In the genomic region with DNA sequence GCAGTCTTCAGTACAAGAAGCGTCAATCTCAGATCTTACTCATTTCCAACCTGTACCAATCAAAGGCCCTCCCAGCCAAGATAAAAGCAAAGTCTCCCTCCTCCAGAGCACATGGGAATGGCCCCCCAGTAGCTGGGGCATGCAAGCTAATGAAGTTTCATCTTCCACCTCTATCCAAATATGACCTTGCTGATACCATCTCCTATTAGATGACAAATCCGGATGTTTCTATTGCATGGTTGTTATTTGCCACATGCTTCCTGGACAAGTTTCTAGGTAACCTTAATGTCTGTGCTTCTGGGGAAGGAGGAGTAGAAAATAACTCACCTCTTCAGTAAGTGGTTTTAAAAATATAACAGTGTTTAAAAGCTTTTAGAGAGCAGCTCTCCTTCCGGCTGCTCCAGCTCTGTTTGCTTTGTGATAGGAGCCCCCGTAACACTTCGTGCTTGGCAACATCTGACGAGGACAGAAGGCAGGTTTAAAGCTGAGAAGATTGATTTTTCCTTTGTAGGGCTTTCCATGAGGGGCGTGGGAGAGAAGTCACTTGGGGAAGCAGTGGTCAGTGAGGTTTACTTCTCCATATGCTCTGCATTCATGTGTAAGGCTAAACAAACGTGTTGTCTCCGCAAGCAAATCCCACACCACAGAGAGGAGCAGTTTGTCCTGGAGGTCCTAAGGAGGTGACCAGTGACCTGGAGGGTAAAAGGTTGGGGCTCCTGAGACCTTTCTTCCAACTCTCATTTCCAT, we compare ENCODE assay signal across 11 cellular contexts. TPM values are rescaled to one million over a fixed set of nuclear protein-coding genes. Genes with fewer than 3 reads are reported as not detected.
DNase-seq lines count a peak whose midpoint lies in the region; ATAC-seq, FAIRE-seq and TF ChIP-seq lines count a peak whose summit lies in the region.
"Had no signal": no experiment of that assay in that cellular context is flagged by ENCODE, and none has a peak within 500 bp of the region (broad histone marks: within the 10 kb centered on the region; RNA-seq: fewer than 3 reads in every experiment).

No MANE protein-coding gene starts in this region.

- no peak for TF ChIP-seq CTCF in CD14-positive monocyte (IDR thresholded peaks at IDR 0.05)
- no peak for TF ChIP-seq CTCF in NB4 (IDR thresholded peaks at IDR 0.05; ENCODE audit: low read depth, low read length)
- no peak for TF ChIP-seq CTCF in bronchial epithelial cell (IDR thresholded peaks at IDR 0.05; ENCODE audit: insufficient read depth, low read length, severe bottlenecking)
- TF ChIP-seq CTCF in neural crest cell (conservative IDR thresholded peaks at IDR 0.05): no peak
- no peak for TF ChIP-seq CTCF in GM10248 (IDR thresholded peaks at IDR 0.05; ENCODE audit: control extremely low read depth, extremely low read depth, low read depth, missing control alignments)

- POLR2A ChIA-PET in GM10248 (lab: Yijun Ruan, JAX): no interaction called here

- intact Hi-C loops in CD14-positive monocyte (cut with micrococcal nuclease): loop anchor here in 1 of 2 donors (5.0 kb wide), 1 partner anchor 49 kb away; no protein-coding TSS in a partner anchor

- H3K9me3 Mint-ChIP-seq in CD14-positive monocyte: peaks cover 0 to 4% (median 0%) of the 10 kb centered on the region in 7 donors
- no peaks in the 10 kb centered on the region for H3K9me3 Mint-ChIP-seq in neural crest cell

- CTCF ChIA-PET in GM10248 (lab: Yijun Ruan, JAX): interaction anchor here (0.8 to 9.3 kb wide), 8 partner anchors 8 to 473 kb away, joined by 3 to 119 read pairs (median 8); no protein-coding TSS in a partner anchor

- H3K27me3 Mint-ChIP-seq in CD14-positive monocyte (ENCODE audit: low read depth in 3 of 3): peaks cover 4 to 7% (median 6%) of the 10 kb centered on the region in 3 donors
- no peaks in the 10 kb centered on the region for H3K27me3 Mint-ChIP-seq in neural crest cell (ENCODE audit: low read depth)
- H3K27me3 Mint-ChIP-seq: activated naive CD8-positive, alpha-beta T cell treated with anti-CD3 and anti-CD28 coated beads, Interleukin-2, amount 10 ng/mL, durations not matched to agents 7 days and 5 days had no signal

- peaks cover 0 to 10% of the 10 kb centered on the region in 2 donors for H3K36me3 Mint-ChIP-seq in CD14-positive monocyte
- H3K36me3 Mint-ChIP-seq in neural crest cell (ENCODE audit: low read depth): no peaks in the 10 kb centered on the region

- no peak for FAIRE-seq in bronchial epithelial cell (lab: Jason Lieb, UNC)

- H3K4me3 ChIP-seq in NB4 (ENCODE audit: low read depth, low read length) (no peak overlapping the region), bronchial epithelial cell (ENCODE audit: low read depth, low read length) (no peak overlapping the region)
- H3K4me3 ChIP-seq: Peyer's patch had no signal

- H3K36me3 ChIP-seq in bronchial epithelial cell (ENCODE audit: control insufficient read depth, insufficient read depth, low read length): no peaks in the 10 kb centered on the region
- H3K36me3 ChIP-seq: Peyer's patch had no signal

- ATAC-seq in GM21825 (IDR thresholded peaks at IDR 0.05; ENCODE audit: unreplicated experiment) (no peak), HG03097 (IDR thresholded peaks at IDR 0.05; ENCODE audit: low FRiP score, unreplicated experiment) (no peak)

- peak overlapping the region in 1 of 2 donors; percentile 67 for H3K4me3 Mint-ChIP-seq in CD14-positive monocyte
- H3K4me3 Mint-ChIP-seq in neural crest cell: no peak overlapping the region
- H3K4me3 Mint-ChIP-seq: activated naive CD8-positive, alpha-beta T cell treated with anti-CD3 and anti-CD28 coated beads, Interleukin-2, amount 10 ng/mL, durations not matched to agents 7 days and 5 days had no signal

- no peak for TF ChIP-seq POLR2A in NB4 (IDR thresholded peaks at IDR 0.05; ENCODE audit: extremely low read depth, insufficient read length)

- no peaks in the 10 kb centered on the region for H3K27me3 ChIP-seq in bronchial epithelial cell (ENCODE audit: control insufficient read depth, insufficient read depth, low read length)
- H3K27me3 ChIP-seq: Peyer's patch had no signal

- peak overlapping the region; percentile 90 to 97 (median 97) for H3K27ac Mint-ChIP-seq in CD14-positive monocyte
- H3K27ac Mint-ChIP-seq in neural crest cell (ENCODE audit: unreplicated experiment): peak overlapping the region; percentile 48
- H3K27ac Mint-ChIP-seq: activated naive CD8-positive, alpha-beta T cell treated with anti-CD3 and anti-CD28 coated beads, Interleukin-2, amount 10 ng/mL, durations not matched to agents 7 days and 5 days had no signal

- H3K4me1 Mint-ChIP-seq in CD14-positive monocyte (peaks cover 79% of the 10 kb centered on the region), neural crest cell (peaks cover 71% of the 10 kb centered on the region)

- DNase-seq in CD14-positive monocyte (ENCODE audit: low spot score) (no peak), NB4 (ENCODE audit: low read depth) (peak; percentile 33), bronchial epithelial cell (ENCODE audit: low read depth) (peak; percentile 64), neural crest cell (ENCODE audit: low read depth, low spot score) (no peak), cerebellum (ENCODE audit: low spot score) (no peak), GM10248 (ENCODE audit: extremely low spot score) (no peak)
- DNase-seq: activated naive CD8-positive, alpha-beta T cell treated with anti-CD3 and anti-CD28 coated beads, Interleukin-2, amount 10 ng/mL, durations not matched to agents 7 days and 5 days; Peyer's patch; stimulated activated CD4-positive, alpha-beta T cell treated with anti-CD3 and anti-CD28 coated beads, Interleukin-4, amount 100 ng/mL, for 1 hour had no signal

RNA-seq across cellular contexts. Expression of gene GLRX, which starts 40.3 kb away (rescaled TPM):
- 100 to 1,000 TPM; 555 to 603 TPM for polyA plus RNA-seq in CD14-positive monocyte
- total RNA-seq in bronchial epithelial cell: 8.7 and 18.4 TPM in 2 replicates
- 10.3 and 10.4 TPM in 2 replicates for total RNA-seq in neural crest cell
- 8.9 TPM for total RNA-seq in cerebellum

Comparison
In these comparisons a context has a peak if more than half of its experiments do, and no peak if none do; other contexts are left out.
1. DNase-seq: peak in NB4 (single experiment) and bronchial epithelial cell (single experiment); none in CD14-positive monocyte (single experiment), neural crest cell (single experiment), cerebellum (single experiment) and GM10248 (single experiment).